15 cellular contexts compared by ENCODE assay signal in genomic region chr5:131296213-131296672, GRCh38. TPM values are rescaled to one million over a fixed set of nuclear protein-coding genes. Genes with fewer than 3 reads are reported as not detected.
A peak's percentile ranks its signal among the peaks of the same experiment; 100 is the strongest.
DNase-seq lines count a peak whose midpoint lies in the region; ATAC-seq and TF ChIP-seq lines count a peak whose summit lies in the region.
"Had no signal": no experiment of that assay in that cellular context is flagged by ENCODE, and none has a peak within 500 bp of the region (broad histone marks: within the 10 kb centered on the region; RNA-seq: fewer than 3 reads in every experiment).

No MANE protein-coding gene starts in this region.

- no peak for ATAC-seq in stimulated activated memory B cell treated with anti-CD40 and anti-IgM and Interleukin-4, amounts not matched to agents 10 μg/mL and 1 μg/mL and 100 μg/mL, for 72 hours
- no peak for ATAC-seq in HG03045 (IDR thresholded peaks at IDR 0.05; ENCODE audit: unreplicated experiment)

- no peaks in the 10 kb centered on the region for H3K36me3 ChIP-seq in ascending aorta

- intact Hi-C loops in ascending aorta (cut with DNase I) = no loop called here

- DNase-seq in activated T-cell treated with anti-CD3 and anti-CD28 coated beads, Interleukin-2, amount 50 U/mL, for 24 hours = no peak
- no peak for DNase-seq in activated T-cell treated with anti-CD3 and anti-CD28 coated beads, Interleukin-2, amount 50 U/mL, for 48 hours
- peak; percentile 84 for DNase-seq in NCI-H82 treated with DMSO at 0.1 percent for 48 hours (lab: John Stamatoyannopoulos, UW; ENCODE audit: unreplicated experiment)
- no peak for DNase-seq in ureter (ENCODE audit: low spot score)
- no peak for DNase-seq in ascending aorta (ENCODE audit: low spot score in 2 of 2)
- DNase-seq: ACHN, amygdala, islet precursor cell, Kasumi-1, mesenchymal stem cell, NCI-H748 treated with DMSO at 0.1 percent for 48 hours had no signal

- no peak overlapping the region for H3K27ac ChIP-seq in ascending aorta
- H3K27ac ChIP-seq: VCaP had no signal

- no peaks in the 10 kb centered on the region for H3K27me3 ChIP-seq in ascending aorta

- peaks cover 69% of the 10 kb centered on the region for H3K36me3 Mint-ChIP-seq in activated T-cell treated with anti-CD3 and anti-CD28 coated beads, Interleukin-2, amount 50 U/mL, for 24 hours (ENCODE audit: low read depth)
- peaks cover 12% of the 10 kb centered on the region for H3K36me3 Mint-ChIP-seq in activated naive CD8-positive, alpha-beta T cell
- H3K36me3 Mint-ChIP-seq in stimulated activated memory B cell treated with anti-CD40 and anti-IgM and Interleukin-4, amounts not matched to agents 10 μg/mL and 1 μg/mL and 100 μg/mL, for 72 hours = peaks cover 45% of the 10 kb centered on the region

- TF ChIP-seq CTCF in ascending aorta (IDR thresholded peaks at IDR 0.05) = no peak

- no peaks in the 10 kb centered on the region for H3K4me1 ChIP-seq in ascending aorta

- peaks cover 71% of the 10 kb centered on the region for H3K4me1 Mint-ChIP-seq in activated T-cell treated with anti-CD3 and anti-CD28 coated beads, Interleukin-2, amount 50 U/mL, for 24 hours (ENCODE audit: low read depth)
- peaks cover 77% of the 10 kb centered on the region for H3K4me1 Mint-ChIP-seq in activated naive CD8-positive, alpha-beta T cell (ENCODE audit: low read depth)
- H3K4me1 Mint-ChIP-seq in stimulated activated memory B cell treated with anti-CD40 and anti-IgM and Interleukin-4, amounts not matched to agents 10 μg/mL and 1 μg/mL and 100 μg/mL, for 72 hours = peaks cover 55% of the 10 kb centered on the region

- no peaks in the 10 kb centered on the region for H3K27me3 Mint-ChIP-seq in activated T-cell treated with anti-CD3 and anti-CD28 coated beads, Interleukin-2, amount 50 U/mL, for 24 hours
- H3K27me3 Mint-ChIP-seq in activated naive CD8-positive, alpha-beta T cell = no peaks in the 10 kb centered on the region
- no peaks in the 10 kb centered on the region for H3K27me3 Mint-ChIP-seq in stimulated activated memory B cell treated with anti-CD40 and anti-IgM and Interleukin-4, amounts not matched to agents 10 μg/mL and 1 μg/mL and 100 μg/mL, for 72 hours

- H3K4me3 Mint-ChIP-seq in activated T-cell treated with anti-CD3 and anti-CD28 coated beads, Interleukin-2, amount 50 U/mL, for 24 hours = no peak overlapping the region
- peak overlapping the region; percentile 69 for H3K4me3 Mint-ChIP-seq in activated naive CD8-positive, alpha-beta T cell
- H3K4me3 Mint-ChIP-seq in stimulated activated memory B cell treated with anti-CD40 and anti-IgM and Interleukin-4, amounts not matched to agents 10 μg/mL and 1 μg/mL and 100 μg/mL, for 72 hours = no peak overlapping the region

- no peaks in the 10 kb centered on the region for H3K9me3 ChIP-seq in ascending aorta

- peak overlapping the region; percentile 78 for H3K27ac Mint-ChIP-seq in activated T-cell treated with anti-CD3 and anti-CD28 coated beads, Interleukin-2, amount 50 U/mL, for 24 hours
- peak overlapping the region; percentile 96 for H3K27ac Mint-ChIP-seq in activated naive CD8-positive, alpha-beta T cell
- H3K27ac Mint-ChIP-seq in stimulated activated memory B cell treated with anti-CD40 and anti-IgM and Interleukin-4, amounts not matched to agents 10 μg/mL and 1 μg/mL and 100 μg/mL, for 72 hours = peak overlapping the region; percentile 35

- H3K9me3 Mint-ChIP-seq in activated T-cell treated with anti-CD3 and anti-CD28 coated beads, Interleukin-2, amount 50 U/mL, for 24 hours = no peaks in the 10 kb centered on the region
- H3K9me3 Mint-ChIP-seq in activated naive CD8-positive, alpha-beta T cell (ENCODE audit: low read depth) = no peaks in the 10 kb centered on the region
- H3K9me3 Mint-ChIP-seq in stimulated activated memory B cell treated with anti-CD40 and anti-IgM and Interleukin-4, amounts not matched to agents 10 μg/mL and 1 μg/mL and 100 μg/mL, for 72 hours = peaks cover 3% of the 10 kb centered on the region

- no peak overlapping the region for H3K4me3 ChIP-seq in ascending aorta

RNA-seq across cellular contexts. Expression of gene CDC42SE2, which starts 32.4 kb away (rescaled TPM):
- total RNA-seq in ureter (39.6 TPM), ascending aorta (12.8 TPM)

Comparison
In these comparisons a context has a peak if more than half of its experiments do, and no peak if none do; other contexts are left out.
1. H3K27ac Mint-ChIP-seq: peak in every context shown above with its lines; median percentile 96 in activated naive CD8-positive, alpha-beta T cell; 78 in activated T-cell treated with anti-CD3 and anti-CD28 coated beads, Interleukin-2, amount 50 U/mL, for 24 hours; 35 in stimulated activated memory B cell treated with anti-CD40 and anti-IgM and Interleukin-4, amounts not matched to agents 10 μg/mL and 1 μg/mL and 100 μg/mL, for 72 hours.